Comparison of ENCODE assay signal across 1 cellular context in the genomic region with DNA sequence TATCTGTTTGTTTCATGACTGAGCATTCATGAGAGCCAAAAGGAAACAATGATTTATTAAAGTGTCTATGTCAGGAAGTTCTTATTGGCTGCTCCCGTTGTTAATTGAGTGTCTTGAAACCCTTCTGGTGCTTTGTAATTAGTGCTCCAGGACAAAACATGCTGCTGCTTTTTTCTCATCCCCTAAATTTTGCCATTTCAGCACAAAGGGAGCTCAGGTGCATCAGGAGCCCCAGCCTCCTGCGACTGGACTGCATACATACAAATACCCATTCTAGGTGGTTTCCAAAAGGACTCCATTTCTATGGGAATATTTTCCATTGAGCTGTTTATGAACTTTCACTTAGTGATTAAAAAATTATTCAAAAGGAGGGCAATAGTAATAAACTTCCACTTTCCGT.
TF ChIP-seq lines count a peak whose summit lies in the region.

No MANE protein-coding gene starts in this region.

TF ChIP-seq in IMR-90, 13 proteins besides CTCF, POLR2A, EP300 and RAD21 (continued from another document):
- TF ChIP-seq RFX5 (IDR thresholded peaks at IDR 0.05; ENCODE audit: low read depth, low read length) (no peak), SMC3 (IDR thresholded peaks at IDR 0.05; ENCODE audit: low read depth, low read length) (no peak), MAFK (IDR thresholded peaks at IDR 0.05; ENCODE audit: low read depth, low read length) (peak; percentile 48; the same call in 1 of the 2 replicates), CEBPB (IDR thresholded peaks at IDR 0.05; ENCODE audit: low read depth, low read length) (no peak)
TF ChIP-seq in IMR-90: peak in this region for 1.
